ENCODE assay signal across 8 cellular contexts in genomic region chr3:15333099-15333956, GRCh38. TPM values are rescaled to one million over a fixed set of nuclear protein-coding genes. Genes with fewer than 3 reads are reported as not detected.
DNase-seq lines count a peak whose midpoint lies in the region; ATAC-seq and TF ChIP-seq lines count a peak whose summit lies in the region.

No MANE protein-coding gene starts in this region.

- TF ChIP-seq POLR2A in transverse colon (IDR thresholded peaks at IDR 0.05): no peak

- H3K4me3 ChIP-seq in mesodermal cell (ENCODE audit: extremely low read depth, insufficient read depth, low read length, poor library complexity, severe bottlenecking) (peak overlapping the region; percentile 86), transverse colon (peak overlapping the region in 1 of 4 donors; percentile 69)

- TF ChIP-seq CTCF in brain (conservative IDR thresholded peaks at IDR 0.05) (no peak), transverse colon (IDR thresholded peaks at IDR 0.05) (no peak)

- H3K36me3 Mint-ChIP-seq in activated naive CD4-positive, alpha-beta T cell treated with anti-CD3 and anti-CD28 coated beads, Interleukin-2, amount 50 U/mL, for 24 hours: peaks cover 4% of the 10 kb centered on the region
- H3K36me3 Mint-ChIP-seq in brain: peaks cover 14% of the 10 kb centered on the region

- TF ChIP-seq EP300 in transverse colon (IDR thresholded peaks at IDR 0.05; ENCODE audit: low read depth): no peak

- intact Hi-C loops in transverse colon (cut with DNase I; ENCODE audit: low total_unique reads): no loop called here

- ATAC-seq in GM19463 (IDR thresholded peaks at IDR 0.05; ENCODE audit: unreplicated experiment) (no peak), HG02885 (IDR thresholded peaks at IDR 0.05; ENCODE audit: poor library complexity, unreplicated experiment) (no peak)

- 90 to 98% methylated on average over 8 to 10 of the region's 10 CpGs for WGBS in mesodermal cell (ENCODE audit: insufficient coverage in 2 of 2), 2 experiments
- 87 to 89% methylated on average over 6 to 10 of the region's 10 CpGs for WGBS in transverse colon (ENCODE audit: low coverage in 1 of 2), 2 donors

- H3K27me3 ChIP-seq in transverse colon: peaks cover 8% of the 10 kb centered on the region

- H3K27ac Mint-ChIP-seq in activated naive CD4-positive, alpha-beta T cell treated with anti-CD3 and anti-CD28 coated beads, Interleukin-2, amount 50 U/mL, for 24 hours: peak overlapping the region; percentile 41
- peak overlapping the region in 3 of 5 experiments; percentile 90 to 97 (median 90) for H3K27ac Mint-ChIP-seq in brain

- H3K4me3 Mint-ChIP-seq in activated naive CD4-positive, alpha-beta T cell treated with anti-CD3 and anti-CD28 coated beads, Interleukin-2, amount 50 U/mL, for 24 hours: peak overlapping the region; percentile 92
- peak overlapping the region; percentile 81 to 95 (median 92) for H3K4me3 Mint-ChIP-seq in brain

- no peaks in the 10 kb centered on the region for H3K9me3 ChIP-seq in mesodermal cell (ENCODE audit: control insufficient read depth, low read length)
- H3K9me3 ChIP-seq in transverse colon: no peaks in the 10 kb centered on the region

- H3K36me3 ChIP-seq in mesodermal cell (ENCODE audit: control insufficient read depth, insufficient read depth, low read length): peaks cover 20% of the 10 kb centered on the region
- H3K36me3 ChIP-seq in transverse colon: no peaks in the 10 kb centered on the region

- no peak for DNase-seq in activated naive CD4-positive, alpha-beta T cell treated with anti-CD3 and anti-CD28 coated beads, Interleukin-2, amount 50 U/mL, for 16 hours
- no peak for DNase-seq in transverse colon
- no peak for DNase-seq in cerebellar nuclear complex (lab: John Stamatoyannopoulos, UW)

- peaks cover 49% of the 10 kb centered on the region for H3K4me1 Mint-ChIP-seq in activated naive CD4-positive, alpha-beta T cell treated with anti-CD3 and anti-CD28 coated beads, Interleukin-2, amount 50 U/mL, for 24 hours
- H3K4me1 Mint-ChIP-seq in brain: peaks cover 38% of the 10 kb centered on the region

- in situ Hi-C loops in transverse colon (cut with MboI; ENCODE audit: low pct_ligation_motif_present in 1 of 4, low pct_unique_long_range_greater_than_20kb in 1 of 4, low sequenced_read_pairs in 3 of 4): loop anchor here in 1 of 4 donors (5.0 kb wide), 1 partner anchor 66 kb away; no protein-coding TSS in a partner anchor

- H3K27ac ChIP-seq in mesodermal cell (ENCODE audit: low read depth, low read length, severe bottlenecking) (peak overlapping the region; percentile 30), transverse colon (peak overlapping the region in 3 of 4 donors; percentile 72 to 81 (median 73))

- H3K27me3 Mint-ChIP-seq in activated naive CD4-positive, alpha-beta T cell treated with anti-CD3 and anti-CD28 coated beads, Interleukin-2, amount 50 U/mL, for 24 hours: no peaks in the 10 kb centered on the region
- H3K27me3 Mint-ChIP-seq in brain: peaks cover 35% of the 10 kb centered on the region

- no peaks in the 10 kb centered on the region for H3K9me3 Mint-ChIP-seq in activated naive CD4-positive, alpha-beta T cell treated with anti-CD3 and anti-CD28 coated beads, Interleukin-2, amount 50 U/mL, for 24 hours
- H3K9me3 Mint-ChIP-seq in brain: no peaks in the 10 kb centered on the region

- H3K4me1 ChIP-seq in mesodermal cell (ENCODE audit: control insufficient read depth, insufficient read depth, low read length, poor library complexity, severe bottlenecking) (peaks cover 8% of the 10 kb centered on the region), transverse colon (peaks cover 0 to 17% (median 10%) of the 10 kb centered on the region in 4 donors)

RNA-seq across cellular contexts. Expression of gene SH3BP5, which starts 0.9 kb away (rescaled TPM):
- polyA plus RNA-seq in brain (ENCODE audit: insufficient read depth, low read depth, low replicate concordance): 48.1 TPM
- polyA plus RNA-seq in mesodermal cell (2013, experiment 1 of 2): 41.1 TPM
- polyA plus RNA-seq in mesodermal cell (2013, experiment 2 of 2): 40.9 TPM
- 10 to 100 TPM in 3 of 4 donors, 1 to 10 TPM in 1; 7.5 to 32.4 (median 15.8) TPM for total RNA-seq in transverse colon
